Comparison of ENCODE assay signal across 1 cellular context in the genomic region with DNA sequence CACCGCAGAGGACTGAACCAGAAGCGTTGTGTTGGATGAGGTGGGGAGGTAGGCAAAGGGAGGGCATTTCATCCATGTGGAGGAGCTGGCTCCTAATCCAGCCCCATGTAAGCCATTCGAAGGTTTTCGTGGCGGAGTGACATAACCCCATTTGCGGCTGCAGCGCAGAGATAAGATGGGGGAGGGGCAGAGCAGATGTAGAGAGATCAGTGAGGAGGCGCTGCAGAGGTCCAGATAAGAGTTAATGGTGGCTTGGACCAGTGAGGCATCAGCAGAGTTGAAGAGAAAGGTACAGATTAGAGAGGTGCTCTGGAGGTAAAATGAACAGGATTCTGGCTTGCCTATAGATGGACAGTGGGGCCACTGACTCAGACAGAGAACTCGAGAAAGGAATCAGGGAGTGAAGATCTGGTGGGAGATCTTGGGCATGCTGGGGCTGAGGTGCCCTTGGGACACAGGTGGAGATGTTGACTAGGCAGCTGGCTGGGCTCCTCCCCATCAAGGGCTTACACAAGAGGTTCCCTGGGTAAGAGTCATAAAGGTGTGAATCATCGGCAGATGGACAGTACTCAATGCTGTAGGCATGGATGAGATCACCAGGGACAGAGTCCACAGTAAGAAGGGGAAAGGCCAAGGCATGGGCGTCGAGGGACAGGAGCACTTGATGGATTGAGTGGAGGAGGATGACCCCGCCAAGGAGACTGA.
A peak's percentile ranks its signal among the peaks of the same experiment; 100 is the strongest.
TF ChIP-seq lines count a peak whose summit lies in the region.

No MANE protein-coding gene starts in this region.

TF ChIP-seq in K562, 482 proteins besides CTCF, POLR2A, EP300 and RAD21 (continues in another document):
- TF ChIP-seq MLX (CRISPR knock-in tag; conservative IDR thresholded peaks at IDR 0.05) (no peak), ARHGAP35 (IDR thresholded peaks at IDR 0.05; ENCODE audit: partially characterized antibody) (no peak), TSC22D4 (tag; IDR thresholded peaks at IDR 0.05) (no peak), E2F5 (CRISPR knock-in tag; IDR thresholded peaks at IDR 0.05) (no peak), MED1 (CRISPR knock-in tag; IDR thresholded peaks at IDR 0.05; ENCODE audit: borderline replicate concordance) (no peak), XRCC4 (IDR thresholded peaks at IDR 0.05; ENCODE audit: extremely low read depth, insufficient read depth, insufficient read length) (no peak), FOXA3 (CRISPR knock-in tag; conservative IDR thresholded peaks at IDR 0.05 in 1 of 2, IDR thresholded peaks at IDR 0.05 in 1 of 2) (peak in 1 of 2 experiments; percentile 31; a peak in 1 of 4 replicates), BRD9 (IDR thresholded peaks at IDR 0.05; ENCODE audit: low read depth, partially characterized antibody) (peak; percentile 95), CHCHD3 (CRISPR knock-in tag; IDR thresholded peaks at IDR 0.05) (no peak), KLF13 (tag; IDR thresholded peaks at IDR 0.05; ENCODE audit: borderline replicate concordance, low read depth) (peak; percentile 83; the same call in 1 of the 2 replicates), MBD1 (CRISPR knock-in tag; IDR thresholded peaks at IDR 0.05) (no peak), ILF3 (IDR thresholded peaks at IDR 0.05; ENCODE audit: borderline replicate concordance) (no peak), NCOR1 (IDR thresholded peaks at IDR 0.05) (peak; percentile 100), BMI1 (IDR thresholded peaks at IDR 0.05; ENCODE audit: low read length) (no peak), USF2 (CRISPR knock-in tag; IDR thresholded peaks at IDR 0.05) (no peak), PTBP1 (IDR thresholded peaks at IDR 0.05; ENCODE audit: low read depth, low read length) (peak; percentile 97; the same call in 1 of the 2 replicates), HLTF (IDR thresholded peaks at IDR 0.05) (peak; percentile 99), MGA (IDR thresholded peaks at IDR 0.05) (peak; percentile 65; the same call in 1 of the 2 replicates), NRF1 (conservative IDR thresholded peaks at IDR 0.05 in 1 of 2, IDR thresholded peaks at IDR 0.05 in 1 of 2) (peak; percentile 52 to 56), PURB (CRISPR knock-in tag; IDR thresholded peaks at IDR 0.05; ENCODE audit: low read depth) (no peak), HNRNPK (IDR thresholded peaks at IDR 0.05; ENCODE audit: low read depth, low read length, poor library complexity, severe bottlenecking) (no peak), TEAD2 (tag; IDR thresholded peaks at IDR 0.05) (0 out of 2 replicates have a peak, but pooled peaks have one; percentile 40), MCM5 (IDR thresholded peaks at IDR 0.05; ENCODE audit: low read depth) (no peak), ZFP91 (CRISPR knock-in tag; IDR thresholded peaks at IDR 0.05) (no peak), KHSRP (IDR thresholded peaks at IDR 0.05) (peak; percentile 97), GTF2F1 (IDR thresholded peaks at IDR 0.05; ENCODE audit: low read depth, low read length) (no peak), ZNF140 (CRISPR knock-in tag; IDR thresholded peaks at IDR 0.05) (no peak), SMARCA5 (IDR thresholded peaks at IDR 0.05) (no peak)
- TF ChIP-seq, protein P1, sequence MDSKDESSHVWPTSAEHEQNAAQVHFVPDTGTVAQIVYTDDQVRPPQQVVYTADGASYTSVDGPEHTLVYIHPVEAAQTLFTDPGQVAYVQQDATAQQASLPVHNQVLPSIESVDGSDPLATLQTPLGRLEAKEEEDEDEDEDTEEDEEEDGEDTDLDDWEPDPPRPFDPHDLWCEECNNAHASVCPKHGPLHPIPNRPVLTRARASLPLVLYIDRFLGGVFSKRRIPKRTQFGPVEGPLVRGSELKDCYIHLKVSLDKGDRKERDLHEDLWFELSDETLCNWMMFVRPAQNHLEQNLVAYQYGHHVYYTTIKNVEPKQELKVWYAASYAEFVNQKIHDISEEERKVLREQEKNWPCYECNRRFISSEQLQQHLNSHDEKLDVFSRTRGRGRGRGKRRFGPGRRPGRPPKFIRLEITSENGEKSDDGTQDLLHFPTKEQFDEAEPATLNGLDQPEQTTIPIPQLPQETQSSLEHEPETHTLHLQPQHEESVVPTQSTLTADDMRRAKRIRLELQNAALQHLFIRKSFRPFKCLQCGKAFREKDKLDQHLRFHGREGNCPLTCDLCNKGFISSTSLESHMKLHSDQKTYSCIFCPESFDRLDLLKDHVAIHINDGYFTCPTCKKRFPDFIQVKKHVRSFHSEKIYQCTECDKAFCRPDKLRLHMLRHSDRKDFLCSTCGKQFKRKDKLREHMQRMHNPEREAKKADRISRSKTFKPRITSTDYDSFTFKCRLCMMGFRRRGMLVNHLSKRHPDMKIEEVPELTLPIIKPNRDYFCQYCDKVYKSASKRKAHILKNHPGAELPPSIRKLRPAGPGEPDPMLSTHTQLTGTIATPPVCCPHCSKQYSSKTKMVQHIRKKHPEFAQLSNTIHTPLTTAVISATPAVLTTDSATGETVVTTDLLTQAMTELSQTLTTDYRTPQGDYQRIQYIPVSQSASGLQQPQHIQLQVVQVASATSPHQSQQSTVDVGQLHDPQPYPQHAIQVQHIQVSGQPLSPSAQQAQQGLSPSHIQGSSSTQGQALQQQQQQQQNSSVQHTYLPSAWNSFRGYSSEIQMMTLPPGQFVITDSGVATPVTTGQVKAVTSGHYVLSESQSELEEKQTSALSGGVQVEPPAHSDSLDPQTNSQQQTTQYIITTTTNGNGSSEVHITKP (IDR thresholded peaks at IDR 0.05; ENCODE audit: partially characterized antibody) = peak; percentile 80
